Comparison of ENCODE assay signal across 8 cellular contexts in genomic region chr5:111224561-111224989, GRCh38. TPM values are rescaled to one million over a fixed set of nuclear protein-coding genes. Genes with fewer than 3 reads are reported as not detected.
DNase-seq lines count a peak whose midpoint lies in the region; ATAC-seq and TF ChIP-seq lines count a peak whose summit lies in the region.

No MANE protein-coding gene starts in this region.

- peak overlapping the region; percentile 94 to 99 (median 95) for H3K4me3 Mint-ChIP-seq in brain

- DNase-seq in GM12865 (ENCODE audit: low read depth) (no peak), tibial nerve (ENCODE audit: low spot score in 2 of 2) (no peak), HT-29 (ENCODE audit: low spot score) (no peak), EL (no peak)

- peaks cover 49% of the 10 kb centered on the region for H3K4me1 Mint-ChIP-seq in brain

- H3K4me1 ChIP-seq in mononuclear cell (ENCODE audit: insufficient read depth, low read length) (peaks cover 17% of the 10 kb centered on the region), tibial nerve (peaks cover 0 to 17% (median 6%) of the 10 kb centered on the region in 4 donors)

- H3K9me3 Mint-ChIP-seq in brain = no peaks in the 10 kb centered on the region

- ATAC-seq in GM21423 (IDR thresholded peaks at IDR 0.05; ENCODE audit: unreplicated experiment) (peak; percentile 34), HG03571 (IDR thresholded peaks at IDR 0.05; ENCODE audit: unreplicated experiment) (peak; percentile 21)

- peak overlapping the region in 2 of 4 donors; percentile 34 to 68 for H3K27ac ChIP-seq in tibial nerve

- TF ChIP-seq EP300 in tibial nerve (IDR thresholded peaks at IDR 0.05) = no peak

- H3K27me3 ChIP-seq in mononuclear cell (ENCODE audit: insufficient read depth, low read length) (peaks cover 37% of the 10 kb centered on the region), tibial nerve (peaks cover 0 to 10% of the 10 kb centered on the region in 2 donors)

- H3K36me3 ChIP-seq in tibial nerve = no peaks in the 10 kb centered on the region

- H3K27ac Mint-ChIP-seq in brain = peak overlapping the region; percentile 77 to 98 (median 84)

- H3K27me3 Mint-ChIP-seq in brain = peaks cover 3% of the 10 kb centered on the region

- no peak for TF ChIP-seq POLR2A in tibial nerve (IDR thresholded peaks at IDR 0.05)

- H3K4me3 ChIP-seq in GM12865 (ENCODE audit: low read depth, low read length) (peak overlapping the region; percentile 91), mononuclear cell (ENCODE audit: low read length) (peak overlapping the region; percentile 53), tibial nerve (peak overlapping the region; percentile 48 to 65 (median 58))

- TF ChIP-seq CTCF in GM12865 (IDR thresholded peaks at IDR 0.05; ENCODE audit: insufficient read depth, low read depth, low read length, missing control alignments) (no peak), brain (conservative IDR thresholded peaks at IDR 0.05) (no peak), tibial nerve (IDR thresholded peaks at IDR 0.05) (no peak)

- WGBS in tibial nerve, 2 donors = 1 to 3% methylated on average over 23 to 31 of the region's 31 CpGs

- H3K36me3 Mint-ChIP-seq in brain = no peaks in the 10 kb centered on the region

- H3K9me3 ChIP-seq in mononuclear cell (ENCODE audit: low read depth, low read length) = no peaks in the 10 kb centered on the region
- H3K9me3 ChIP-seq in tibial nerve = no peaks in the 10 kb centered on the region

RNA-seq across cellular contexts. Expression of gene CAMK4, which starts 0.4 kb away (rescaled TPM):
- polyA plus RNA-seq in brain (ENCODE audit: insufficient read depth, low read depth, low replicate concordance) = 6.9 TPM
- 89.3 TPM for total RNA-seq in mononuclear cell
- 1 to 10 TPM in 3 of 4 donors, under 1 TPM in 1; 0.66 to 5.5 (median 2.8) TPM for total RNA-seq in tibial nerve
- not detected in 2 replicates for total RNA-seq in HT-29 (2014; rRNA removed; shearing (Covaris generic))

Comparison
In these comparisons a context has a peak if more than half of its experiments do, and no peak if none do; other contexts are left out.
1. RNA of gene CAMK4, which starts 0.4 kb away (total RNA-seq): 89.3 TPM in mononuclear cell (single experiment); 0.66 to 5.5 TPM in tibial nerve and not detected in HT-29; every median in the first group is over 10 times any median in the second.
2. Peak in every context shown above with its lines, with median percentiles within 50 percentile points of each other: H3K4me3 ChIP-seq.